12 cellular contexts compared by ENCODE assay signal in genomic region chr12:4383304-4383865, GRCh38. TPM values are rescaled to one million over a fixed set of nuclear protein-coding genes. Genes with fewer than 3 reads are reported as not detected.
DNase-seq lines count a peak whose midpoint lies in the region; ATAC-seq and TF ChIP-seq lines count a peak whose summit lies in the region.
"Had no signal": no experiment of that assay in that cellular context is flagged by ENCODE, and none has a peak within 500 bp of the region (broad histone marks: within the 10 kb centered on the region; RNA-seq: fewer than 3 reads in every experiment).

No MANE protein-coding gene starts in this region.

- H3K9me2 ChIP-seq in OCI-LY7 (ENCODE audit: insufficient read depth, low read length) = no peaks in the 10 kb centered on the region

- TF ChIP-seq CTCF in C4-2B (conservative IDR thresholded peaks at IDR 0.05) (peak; percentile 29), GM13977 (IDR thresholded peaks at IDR 0.05; ENCODE audit: extremely low read depth, insufficient read depth, missing control alignments) (peak; percentile 38), OCI-LY7 (conservative IDR thresholded peaks at IDR 0.05; ENCODE audit: low read length) (peak; percentile 44), coronary artery (IDR thresholded peaks at IDR 0.05) (no peak)

- no peak for DNase-seq in GM13977 (ENCODE audit: low spot score)
- peak; percentile 24 for DNase-seq in OCI-LY7 (ENCODE audit: low spot score)
- peak; percentile 72 for DNase-seq in iPS DF 4.7 (ENCODE audit: extremely low read depth, low spot score)
- DNase-seq in coronary artery (ENCODE audit: low spot score) = no peak
- DNase-seq in cortex of kidney (lab: John Stamatoyannopoulos, UW) = no peak
- no peak for DNase-seq in activated naive CD4-positive, alpha-beta T cell (lab: John Stamatoyannopoulos, UW)
- DNase-seq: activated CD4-positive, CD25-positive, alpha-beta regulatory T cell treated with anti-CD3 and anti-CD28 coated beads, Interleukin-2, amount 50 U/mL, for 72 hours; COR-L47; heart right ventricle; PC-3 had no signal

- H3K27ac ChIP-seq in C4-2B (no peak overlapping the region), OCI-LY7 (ENCODE audit: low read depth, low read length, poor library complexity, severe bottlenecking) (no peak overlapping the region), coronary artery (no peak overlapping the region)
- H3K27ac ChIP-seq: heart right ventricle had no signal

- intact Hi-C loops in OCI-LY7 (cut with micrococcal nuclease; ENCODE audit: unreplicated experiment) = no loop called here

- H4K20me1 ChIP-seq in OCI-LY7 (ENCODE audit: insufficient read depth, low read length) = no peaks in the 10 kb centered on the region

- no peaks in the 10 kb centered on the region for H3K79me2 ChIP-seq in OCI-LY7 (ENCODE audit: insufficient read depth, low read depth, low read length)

- no peaks in the 10 kb centered on the region for H3K36me3 ChIP-seq in OCI-LY7 (ENCODE audit: insufficient read depth, low read length)
- H3K36me3 ChIP-seq: heart right ventricle had no signal

- ATAC-seq in GM21390 (IDR thresholded peaks at IDR 0.05; ENCODE audit: unreplicated experiment) = no peak
- ATAC-seq: PC-3 had no signal

- no peaks in the 10 kb centered on the region for H3K4me1 ChIP-seq in OCI-LY7 (ENCODE audit: insufficient read depth, low read length, poor library complexity, severe bottlenecking)
- H3K4me1 ChIP-seq: heart right ventricle had no signal

- no peak overlapping the region for H3K4me2 ChIP-seq in OCI-LY7 (ENCODE audit: low read length)

- H2AFZ ChIP-seq in OCI-LY7 (ENCODE audit: low read length) = no peak overlapping the region

- in situ Hi-C loops in GM13977 (cut with MboI; ENCODE audit: low pct_unique_long_range_greater_than_20kb, low sequenced_read_pairs, unreplicated experiment) = no loop called here

- CTCF ChIA-PET in OCI-LY7 (lab: Charles Lee; ENCODE audit: unreplicated experiment) = no interaction called here

- H3K4me3 ChIP-seq in OCI-LY7 (ENCODE audit: low read depth, low read length, poor library complexity, severe bottlenecking) (no peak overlapping the region), coronary artery (no peak overlapping the region)
- H3K4me3 ChIP-seq: heart right ventricle had no signal

- BruUV-seq in OCI-LY7 (replicated peaks; lab: Mats Ljungman, UMichigan) = no TSS peak

- POLR2A ChIA-PET in OCI-LY7 (lab: Charles Lee) = interaction anchor here (0.6 kb wide), 1 partner anchor 373 kb away, joined by 3 read pairs; no protein-coding TSS in a partner anchor

- no peaks in the 10 kb centered on the region for H3K9me3 ChIP-seq in OCI-LY7 (ENCODE audit: low read length)
- H3K9me3 ChIP-seq: heart right ventricle had no signal

RNA-seq across cellular contexts. Expression of gene FGF23, which starts 3.9 kb away (rescaled TPM):
- 0.16 TPM in 1 of 2 replicates, not detected in the other for total RNA-seq in OCI-LY7 (2014; rRNA removed; shearing (Covaris generic))
- total RNA-seq in OCI-LY7 (2022) = not detected in 2 replicates
- total RNA-seq: PC-3 had no signal

Comparison
In these comparisons a context has a peak if more than half of its experiments do, and no peak if none do; other contexts are left out.
1. DNase-seq: peak in OCI-LY7 (single experiment) and iPS DF 4.7 (single experiment); none in GM13977 (single experiment), coronary artery (single experiment), cortex of kidney (single experiment) and activated naive CD4-positive, alpha-beta T cell (0 of 4).